ENCODE assay signal across 8 cellular contexts in genomic region chr1:36222481-36223372, GRCh38. TPM values are rescaled to one million over a fixed set of nuclear protein-coding genes. Genes with fewer than 3 reads are reported as not detected.
DNase-seq lines count a peak whose midpoint lies in the region; ATAC-seq lines count a peak whose summit lies in the region.

No MANE protein-coding gene starts in this region.

- H3K4me3 Mint-ChIP-seq in activated T-cell treated with anti-CD3 and anti-CD28 coated beads, Interleukin-2, amount 50 U/mL, for 72 hours, result peak overlapping the region; percentile 89 to 97

- H3K27ac ChIP-seq in layer of hippocampus (ENCODE audit: low read depth, low read length) (peak overlapping the region; percentile 95), thymus (ENCODE audit: low read depth) (peak overlapping the region; percentile 99)

- H3K4me3 ChIP-seq in thymus (ENCODE audit: low read length), result peak overlapping the region; percentile 78

- peak overlapping the region; percentile 98 for H3K27ac Mint-ChIP-seq in activated T-cell treated with anti-CD3 and anti-CD28 coated beads, Interleukin-2, amount 50 U/mL, for 72 hours

- peaks cover 9 to 24% of the 10 kb centered on the region in 2 donors for H3K36me3 Mint-ChIP-seq in activated T-cell treated with anti-CD3 and anti-CD28 coated beads, Interleukin-2, amount 50 U/mL, for 72 hours (ENCODE audit: insufficient read depth in 2 of 2)

- H3K27me3 Mint-ChIP-seq in activated T-cell treated with anti-CD3 and anti-CD28 coated beads, Interleukin-2, amount 50 U/mL, for 72 hours (ENCODE audit: low read depth), result no peaks in the 10 kb centered on the region

- peak; percentile 59 for DNase-seq in activated CD8-positive, alpha-beta memory T cell treated with anti-CD3 and anti-CD28 coated beads, Interleukin-2, amount 50 U/mL, for 48 hours
- DNase-seq in activated CD8-positive, alpha-beta memory T cell treated with anti-CD3 and anti-CD28 coated beads, Interleukin-2, amount 50 U/mL, for 4 hours, result no peak
- no peak for DNase-seq in activated T-cell treated with anti-CD3 and anti-CD28 coated beads, Interleukin-2, amount 50 U/mL, for 72 hours
- DNase-seq in NCI-H226, result no peak

- no peaks in the 10 kb centered on the region for H3K9me3 Mint-ChIP-seq in activated T-cell treated with anti-CD3 and anti-CD28 coated beads, Interleukin-2, amount 50 U/mL, for 72 hours

- H3K27me3 ChIP-seq in layer of hippocampus (ENCODE audit: control insufficient read depth, insufficient read depth, low read length) (no peaks in the 10 kb centered on the region), thymus (ENCODE audit: control insufficient read depth, insufficient read depth) (no peaks in the 10 kb centered on the region)

- H3K4me1 ChIP-seq in thymus (ENCODE audit: control insufficient read depth, insufficient read depth, low read length), result peaks cover 16% of the 10 kb centered on the region

- no peak for ATAC-seq in activated T-cell treated with anti-CD3 and anti-CD28 coated beads, Interleukin-2, amount 50 U/mL, for 72 hours (replicated peaks in 1 of 2)
- ATAC-seq in HG03135 (IDR thresholded peaks at IDR 0.05; ENCODE audit: unreplicated experiment) (no peak), HG03432 (IDR thresholded peaks at IDR 0.05; ENCODE audit: unreplicated experiment) (no peak)

- H3K9me3 ChIP-seq in thymus (ENCODE audit: control insufficient read depth), result no peaks in the 10 kb centered on the region

- peaks cover 39% of the 10 kb centered on the region for H3K4me1 Mint-ChIP-seq in activated T-cell treated with anti-CD3 and anti-CD28 coated beads, Interleukin-2, amount 50 U/mL, for 72 hours (ENCODE audit: low read depth)

- WGBS in thymus, result 87% methylated on average over 33 of the region's 33 CpGs

- H3K36me3 ChIP-seq in thymus (ENCODE audit: control insufficient read depth, insufficient read depth), result no peaks in the 10 kb centered on the region

RNA-seq across cellular contexts. Expression of gene THRAP3, which starts 1.5 kb away (rescaled TPM):
- total RNA-seq in activated T-cell treated with anti-CD3 and anti-CD28 coated beads, Interleukin-2, amount 50 U/mL, for 72 hours, result 100 to 1,000 TPM; 108 to 110 TPM
- polyA plus RNA-seq in thymus, result 47.6 TPM
